Comparison of ENCODE assay signal across 1 cellular context in genomic region chr11:62502030-62502730, GRCh38.
TF ChIP-seq lines count a peak whose summit lies in the region.

No MANE protein-coding gene starts in this region.

TF ChIP-seq in IMR-90, 13 proteins besides CTCF, POLR2A, EP300 and RAD21 (continued from another document):
- TF ChIP-seq RCOR1 (IDR thresholded peaks at IDR 0.05; ENCODE audit: insufficient replicate concordance, low read length) (no peak), USF2 (IDR thresholded peaks at IDR 0.05; ENCODE audit: low read depth, low read length) (no peak), SMC3 (IDR thresholded peaks at IDR 0.05; ENCODE audit: low read depth, low read length) (no peak)
